Comparison of ENCODE assay signal across 8 cellular contexts in the genomic region with DNA sequence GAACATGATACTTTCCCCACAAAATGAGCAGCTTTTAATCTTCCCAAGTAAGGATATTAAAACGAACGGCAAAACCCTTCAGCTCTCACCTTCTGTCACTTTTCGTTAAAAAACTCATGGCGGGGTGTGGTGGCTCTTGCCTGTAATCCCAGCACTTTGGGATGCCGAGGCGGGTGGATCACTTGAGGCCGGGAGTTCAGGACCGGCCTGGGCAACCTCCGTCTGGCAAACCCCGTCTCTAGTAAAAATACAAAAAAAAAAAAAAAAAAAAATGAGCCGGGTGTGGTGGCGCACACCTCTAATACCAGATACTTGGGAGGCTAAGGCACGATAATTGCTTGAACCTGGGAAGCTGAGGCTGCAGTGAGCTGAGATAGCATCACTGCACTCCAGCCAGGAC. TPM values are rescaled to one million over a fixed set of nuclear protein-coding genes. Genes with fewer than 3 reads are reported as not detected.
DNase-seq lines count a peak whose midpoint lies in the region; ATAC-seq and TF ChIP-seq lines count a peak whose summit lies in the region.

No MANE protein-coding gene starts in this region.

- H3K9me2 ChIP-seq in PC-9 (ENCODE audit: insufficient read depth), result no peaks in the 10 kb centered on the region

- peaks cover 15 to 37% (median 27%) of the 10 kb centered on the region in 4 donors for H3K4me1 Mint-ChIP-seq in CD4-positive, alpha-beta memory T cell
- peaks cover 17% of the 10 kb centered on the region for H3K4me1 Mint-ChIP-seq in osteocyte (ENCODE audit: unreplicated experiment)

- H4K20me1 ChIP-seq in PC-9 (ENCODE audit: insufficient read depth), result no peaks in the 10 kb centered on the region

- H3K27ac ChIP-seq in CD4-positive, alpha-beta memory T cell (ENCODE audit: low read depth, low read length), result peak overlapping the region; percentile 74
- H3K27ac ChIP-seq in PC-9 (no peak overlapping the region), esophagus muscularis mucosa (replicated peaks in 1 of 4) (peak overlapping the region in 1 of 4 donors; percentile 71)

- intact Hi-C loops in CD4-positive, alpha-beta memory T cell (cut with micrococcal nuclease), result loop anchor here (1.0 to 5.0 kb wide), 5 partner anchors 7 to 559 kb away; a partner anchor contains a TSS
- intact Hi-C loops in PC-9 (cut with micrococcal nuclease; ENCODE audit: unreplicated experiment), result loop anchor here (2.0 to 5.0 kb wide), 2 partner anchors 41 to 76 kb away; a partner anchor contains a TSS
- intact Hi-C loops in esophagus muscularis mucosa (cut with DNase I), result loop anchor here (5.0 kb wide), 1 partner anchor 41 kb away; a partner anchor contains a TSS

- H3K79me2 ChIP-seq in PC-9 (ENCODE audit: low read depth), result peaks cover 22% of the 10 kb centered on the region

- peaks cover 32% of the 10 kb centered on the region in 2 donors for H3K36me3 Mint-ChIP-seq in CD4-positive, alpha-beta memory T cell
- H3K36me3 Mint-ChIP-seq in osteocyte (ENCODE audit: unreplicated experiment), result peaks cover 28% of the 10 kb centered on the region

- H3K4me2 ChIP-seq in PC-9, result peak overlapping the region; percentile 89

- H3K27me3 ChIP-seq in CD4-positive, alpha-beta memory T cell (ENCODE audit: insufficient read depth, low read length), result no peaks in the 10 kb centered on the region
- H3K27me3 ChIP-seq in PC-9 (ENCODE audit: insufficient read depth, low read depth) (peaks cover 28% of the 10 kb centered on the region), esophagus muscularis mucosa (peaks cover 0 to 10% (median 0%) of the 10 kb centered on the region in 4 donors)

- CTCF ChIA-PET in CD4-positive, alpha-beta memory T cell (lab: Charles Lee; ENCODE audit: partially characterized antibody), result interaction anchor here (0.7 to 1.7 kb wide), 4 partner anchors 9 to 684 kb away, joined by 3 to 4 read pairs (median 4); no protein-coding TSS in a partner anchor
- CTCF ChIA-PET in PC-9 (lab: Charles Lee), result interaction anchor here (0.7 kb wide), 2 partner anchors 13 to 573 kb away, joined by 11 to 16 read pairs; no protein-coding TSS in a partner anchor

- DNase-seq in CD4-positive, alpha-beta memory T cell, result no peak
- no peak for DNase-seq in PC-9
- no peak for DNase-seq in esophagus muscularis mucosa (ENCODE audit: extremely low spot score)
- DNase-seq in osteocyte (ENCODE audit: extremely low spot score, unreplicated experiment), result no peak
- no peak for DNase-seq in NCI-H2081 (lab: John Stamatoyannopoulos, UW)
- DNase-seq in NCI-H510A (lab: John Stamatoyannopoulos, UW), result no peak
- no peak for DNase-seq in AG20443 (ENCODE audit: low spot score)

- POLR2A ChIA-PET in CD4-positive, alpha-beta memory T cell (lab: Charles Lee; ENCODE audit: partially characterized antibody), result interaction anchor here (0.6 to 1.9 kb wide), 8 partner anchors 7 to 167 kb away, joined by 3 to 11 read pairs (median 4); a partner anchor contains a TSS
- POLR2A ChIA-PET in PC-9 (lab: Charles Lee; ENCODE audit: unreplicated experiment), result no interaction called here

- WGBS in esophagus muscularis mucosa, result 83% methylated on average over 13 of the region's 13 CpGs

- peak overlapping the region in 5 of 7 donors; percentile 32 to 99 (median 91) for H3K27ac Mint-ChIP-seq in CD4-positive, alpha-beta memory T cell
- peak overlapping the region; percentile 98 for H3K27ac Mint-ChIP-seq in osteocyte (ENCODE audit: unreplicated experiment)

- H2AFZ ChIP-seq in PC-9, result no peak overlapping the region

- no peak for TF ChIP-seq CTCF in PC-9 (conservative IDR thresholded peaks at IDR 0.05)
- TF ChIP-seq CTCF in esophagus muscularis mucosa (IDR thresholded peaks at IDR 0.05), result no peak
- TF ChIP-seq CTCF in osteocyte (IDR thresholded peaks at IDR 0.05), result no peak

- no TSS peak for BruUV-seq in PC-9 (replicated peaks; lab: Mats Ljungman, UMichigan)

- H3K4me1 ChIP-seq in CD4-positive, alpha-beta memory T cell (ENCODE audit: insufficient read depth, low read length), result peaks cover 26% of the 10 kb centered on the region
- peaks cover 7% of the 10 kb centered on the region; the same call in 1 of the 2 replicates for H3K4me1 ChIP-seq in PC-9 (replicated peaks; ENCODE audit: insufficient read depth)
- H3K4me1 ChIP-seq in esophagus muscularis mucosa, result peaks cover 12 to 27% (median 21%) of the 10 kb centered on the region in 4 donors

- H3K36me3 ChIP-seq in CD4-positive, alpha-beta memory T cell (ENCODE audit: insufficient read depth, low read length), result peaks cover 27% of the 10 kb centered on the region
- peaks cover 5% of the 10 kb centered on the region; the same call in 1 of the 2 replicates for H3K36me3 ChIP-seq in PC-9 (ENCODE audit: low read depth)
- peaks cover 30 to 41% (median 36%) of the 10 kb centered on the region in 4 donors for H3K36me3 ChIP-seq in esophagus muscularis mucosa

- peak overlapping the region; percentile 96 to 100 (median 99) for H3K4me3 Mint-ChIP-seq in CD4-positive, alpha-beta memory T cell
- peak overlapping the region; percentile 100 for H3K4me3 Mint-ChIP-seq in osteocyte (ENCODE audit: unreplicated experiment)

- ATAC-seq in HG03196 (IDR thresholded peaks at IDR 0.05; ENCODE audit: unreplicated experiment), result no peak

- peak overlapping the region; percentile 97 to 98 for H3K4me3 ChIP-seq in CD4-positive, alpha-beta memory T cell (ENCODE audit: low read length in 2 of 2)
- peak overlapping the region; percentile 91 for H3K4me3 ChIP-seq in PC-9
- peak overlapping the region; percentile 81 to 100 (median 86) for H3K4me3 ChIP-seq in esophagus muscularis mucosa

- no peaks in the 10 kb centered on the region for H3K9me3 ChIP-seq in CD4-positive, alpha-beta memory T cell (ENCODE audit: control insufficient read depth in 1 of 2, low read length in 2 of 2)
- H3K9me3 ChIP-seq in PC-9 (ENCODE audit: insufficient read depth, low read depth) (no peaks in the 10 kb centered on the region), esophagus muscularis mucosa (no peaks in the 10 kb centered on the region)

- H3F3A ChIP-seq in PC-9 (ENCODE audit: insufficient read depth, low read depth), result peaks cover 7% of the 10 kb centered on the region; the same call in 1 of the 2 replicates

- TF ChIP-seq EP300 in esophagus muscularis mucosa (IDR thresholded peaks at IDR 0.05), result no peak

- H3K9me3 Mint-ChIP-seq in CD4-positive, alpha-beta memory T cell, result peaks cover 0 to 2% (median 0%) of the 10 kb centered on the region in 8 donors
- H3K9me3 Mint-ChIP-seq in osteocyte (ENCODE audit: unreplicated experiment), result no peaks in the 10 kb centered on the region

- TF ChIP-seq POLR2A in esophagus muscularis mucosa (IDR thresholded peaks at IDR 0.05; ENCODE audit: low read depth), result no peak

- peaks cover 13 to 14% of the 10 kb centered on the region in 2 donors for H3K27me3 Mint-ChIP-seq in CD4-positive, alpha-beta memory T cell
- peaks cover 29% of the 10 kb centered on the region for H3K27me3 Mint-ChIP-seq in osteocyte (ENCODE audit: unreplicated experiment)

RNA-seq across cellular contexts. Expression of a gene that starts 0.9 kb away (rescaled TPM):
- total RNA-seq in CD4-positive, alpha-beta memory T cell, result 10 to 100 TPM; 93.7 to 95.8 TPM
- 100 to 1,000 TPM; 123 to 133 TPM for polyA plus RNA-seq in CD4-positive, alpha-beta memory T cell
- total RNA-seq in PC-9 (2021) (168 and 173 TPM in 2 replicates), esophagus muscularis mucosa (10 to 100 TPM; 47.3 to 75.7 (median 62.3) TPM), osteocyte (216 and 248 TPM in 2 replicates)

RNA-seq across cellular contexts. Expression of a gene that starts 7.0 kb away (rescaled TPM):
- 10 to 100 TPM; 45.3 to 47.9 TPM for total RNA-seq in CD4-positive, alpha-beta memory T cell
- 10 to 100 TPM; 23.3 to 23.6 TPM for polyA plus RNA-seq in CD4-positive, alpha-beta memory T cell
- total RNA-seq in PC-9 (2021) (27.9 and 29.5 TPM in 2 replicates), esophagus muscularis mucosa (10 to 100 TPM; 14.3 to 17.9 (median 16.9) TPM), osteocyte (34.9 and 36.0 TPM in 2 replicates)

RNA-seq across cellular contexts. Expression of a gene that starts 38.5 kb away (rescaled TPM):
- total RNA-seq in CD4-positive, alpha-beta memory T cell, result 100 to 1,000 TPM; 233 to 252 TPM
- polyA plus RNA-seq in CD4-positive, alpha-beta memory T cell, result 1 to 10 TPM; 1.9 to 7.0 TPM
- total RNA-seq in PC-9 (2021) (70.4 and 102 TPM in 2 replicates), esophagus muscularis mucosa (10 to 100 TPM; 24.4 to 65.6 (median 50.7) TPM), osteocyte (82.0 and 97.2 TPM in 2 replicates)
